1 cellular context compared by ENCODE assay signal in genomic region chr10:100184426-100185219, GRCh38.
TF ChIP-seq lines count a peak whose summit lies in the region.

No MANE protein-coding gene starts in this region.

TF ChIP-seq in HCT116, 20 proteins besides CTCF, POLR2A, EP300 and RAD21 (continued from another document):
- no peak for TF ChIP-seq REST (IDR thresholded peaks at IDR 0.05; ENCODE audit: low read depth)
- no peak for TF ChIP-seq YY1 (IDR thresholded peaks at IDR 0.05; ENCODE audit: extremely low read depth, insufficient replicate concordance, low read depth, low read length)
- no peak for TF ChIP-seq EGR1 (IDR thresholded peaks at IDR 0.05; ENCODE audit: low read depth)
- no peak for TF ChIP-seq ZFX (IDR thresholded peaks at IDR 0.05)
- TF ChIP-seq ELF1 (IDR thresholded peaks at IDR 0.05; ENCODE audit: borderline replicate concordance, low read depth) = no peak
- TF ChIP-seq CBX3 (IDR thresholded peaks at IDR 0.05; ENCODE audit: low read depth) = no peak
- TF ChIP-seq ATF3 (IDR thresholded peaks at IDR 0.05) = no peak
- no peak for TF ChIP-seq ZNF274 (IDR thresholded peaks at IDR 0.05; ENCODE audit: low read depth, low read length)
- TF ChIP-seq FOSL1 (IDR thresholded peaks at IDR 0.05; ENCODE audit: low read depth) = no peak
- TF ChIP-seq MAX (IDR thresholded peaks at IDR 0.05) = 0 out of 2 replicates have a peak, but pooled peaks have one; percentile 17
